20 cellular contexts compared by ENCODE assay signal in the genomic region with DNA sequence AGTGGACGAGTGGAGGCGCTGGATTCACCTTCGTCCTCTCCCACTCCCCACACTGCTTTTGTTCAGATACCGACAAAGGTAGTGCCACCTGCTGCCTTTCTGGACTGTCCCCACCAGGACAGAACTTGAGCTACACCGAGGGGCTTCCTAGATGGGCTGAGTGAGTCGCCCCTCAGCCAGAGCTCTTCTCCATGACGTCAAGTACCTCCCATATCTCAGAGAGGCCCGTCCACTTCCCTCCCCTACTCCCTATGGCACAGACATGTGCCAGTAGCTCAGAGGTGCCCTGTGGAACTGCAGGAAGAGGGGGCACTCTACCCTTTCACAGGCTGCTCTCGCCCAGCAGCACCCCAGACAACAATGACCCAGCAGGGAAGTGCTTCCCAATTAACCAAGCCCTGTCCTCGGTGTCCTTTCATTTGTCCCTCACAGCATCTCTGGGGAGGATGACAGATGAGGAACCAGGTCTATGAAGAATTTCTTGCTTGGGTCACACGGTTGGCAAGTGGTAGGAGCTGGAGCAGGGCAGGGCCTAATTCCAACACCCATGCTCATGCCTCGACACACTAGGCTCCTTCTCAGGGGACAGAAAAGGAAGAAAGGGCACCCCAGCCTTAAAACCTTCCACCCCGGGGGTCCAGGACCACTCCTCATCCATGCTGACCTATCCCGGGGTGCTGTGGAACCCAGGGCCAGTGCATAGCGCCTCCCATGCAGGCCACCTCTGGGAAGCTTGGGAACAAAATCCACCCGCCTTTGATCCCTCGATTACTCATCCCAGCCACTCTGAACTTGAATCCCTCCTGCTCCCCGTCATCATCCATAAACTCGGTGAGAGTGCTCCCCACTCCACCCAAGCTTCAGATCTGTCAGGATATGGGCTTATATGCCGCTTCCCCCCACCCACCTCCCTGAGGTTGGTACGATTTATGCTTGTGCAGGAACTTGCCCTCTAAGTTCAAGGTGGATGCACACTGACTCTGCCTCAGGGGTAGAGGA. TPM values are rescaled to one million over a fixed set of nuclear protein-coding genes. Genes with fewer than 3 reads are reported as not detected.
A peak's percentile ranks its signal among the peaks of the same experiment; 100 is the strongest.
DNase-seq lines count a peak whose midpoint lies in the region; ATAC-seq and TF ChIP-seq lines count a peak whose summit lies in the region.
"Had no signal": no experiment of that assay in that cellular context is flagged by ENCODE, and none has a peak within 500 bp of the region (broad histone marks: within the 10 kb centered on the region; RNA-seq: fewer than 3 reads in every experiment).

No MANE protein-coding gene starts in this region.

- H3K9me3 ChIP-seq in HCT116 (ENCODE audit: control insufficient read depth in 1 of 2, insufficient read depth in 1 of 2, low read depth in 1 of 2, low read length in 2 of 2) = no peaks in the 10 kb centered on the region
- no peaks in the 10 kb centered on the region for H3K9me3 ChIP-seq in ovary
- no peaks in the 10 kb centered on the region for H3K9me3 ChIP-seq in left ventricle myocardium inferior (replicated peaks)
- H3K9me3 ChIP-seq: lower lobe of right lung, SJSA1 had no signal

- 93 to 95% (median 94%) methylated on average over 21 of the region's 21 CpGs for whole genome bisulfite sequencing in ovary, 3 donors

- peaks cover 9% of the 10 kb centered on the region for H3K27me3 Mint-ChIP-seq in endothelial cell (ENCODE audit: unreplicated experiment)

- intact Hi-C loops in HCT116 (cut with micrococcal nuclease) = no loop called here
- intact Hi-C loops in posterior vena cava (cut with DNase I) = no loop called here
- intact Hi-C loops in ovary (cut with DNase I) = no loop called here
- intact Hi-C loops in left ventricle myocardium inferior (cut with micrococcal nuclease) = no loop called here

- no peaks in the 10 kb centered on the region for H3K9me2 ChIP-seq in HCT116 (ENCODE audit: insufficient read depth)

- H3K4me3 ChIP-seq in HCT116 (replicated peaks in 1 of 2; ENCODE audit: low read depth in 1 of 2, low read length in 2 of 2) (no peak overlapping the region), ovary (no peak overlapping the region), left ventricle myocardium inferior (no peak overlapping the region)
- H3K4me3 ChIP-seq: cardiac muscle cell, lower lobe of right lung, SJSA1 had no signal

- TF ChIP-seq EP300 in ovary (IDR thresholded peaks at IDR 0.05) = no peak

- H3K4me2 ChIP-seq in HCT116 (ENCODE audit: low read length) = peak overlapping the region; percentile 57

- no peaks in the 10 kb centered on the region for H3K79me2 ChIP-seq in HCT116 (ENCODE audit: insufficient read depth, low read length)

- peak; percentile 41 for DNase-seq in D341Med (ENCODE audit: low spot score)
- no peak for DNase-seq in HCT116 (ENCODE audit: low read depth, low spot score)
- no peak for DNase-seq in endothelial cell (ENCODE audit: low spot score)
- peak; percentile 47 for DNase-seq in posterior vena cava (ENCODE audit: low spot score)
- DNase-seq in GOT3 (lab: John Stamatoyannopoulos, UW) = no peak
- DNase-seq in ovary = no peak
- no peak for DNase-seq in left ventricle myocardium inferior
- DNase-seq: activated naive CD4-positive, alpha-beta T cell treated with anti-CD3 and anti-CD28 coated beads, Interleukin-2, amount 50 U/mL, for 16 hours; C1 segment of cervical spinal cord; Calu3; Karpas-422; lower lobe of right lung; NCI-H510A; stimulated activated CD4-positive, alpha-beta T cell treated with anti-CD3 and anti-CD28 coated beads, Interleukin-12 subunit alpha, Interleukin-12 subunit beta, amount 100 ng/mL, for 4 hours; stimulated activated CD4-positive, alpha-beta T cell treated with anti-CD3 and anti-CD28 coated beads, Interleukin-4, amount 100 ng/mL, for 24 hours; stimulated activated naive CD4-positive, alpha-beta T cell treated with Interleukin-2 at 50 U/mL for 16 hours; T-helper 17 cell had no signal

- RAD21 ChIA-PET in HCT116 (lab: Charles Lee; ENCODE audit: low non-redundant PET in 1 of 2, low total read pairs in 2 of 2, uncharacterized antibody in 2 of 2, unreplicated experiment in 2 of 2) = no interaction called here

- no peak overlapping the region for H3K9ac ChIP-seq in HCT116 (ENCODE audit: low read length)

- POLR2A ChIA-PET in HCT116 (lab: Charles Lee) = no interaction called here

- H3K4me3 Mint-ChIP-seq in endothelial cell (ENCODE audit: unreplicated experiment) = no peak overlapping the region
- H3K4me3 Mint-ChIP-seq: T-helper 17 cell had no signal

- H3K27me3 ChIP-seq in HCT116 (ENCODE audit: insufficient read depth, low read length) (no peaks in the 10 kb centered on the region), ovary (no peaks in the 10 kb centered on the region), left ventricle myocardium inferior (ENCODE audit: low read depth) (peaks cover 9% of the 10 kb centered on the region)
- H3K27me3 ChIP-seq: cardiac muscle cell, SJSA1 had no signal

- no peak for ATAC-seq in HCT116
- no peak for ATAC-seq in HG03135 (IDR thresholded peaks at IDR 0.05; ENCODE audit: unreplicated experiment)
- ATAC-seq: lower lobe of right lung, T-helper 17 cell had no signal

- peak overlapping the region; percentile 24 for H3K27ac Mint-ChIP-seq in endothelial cell (ENCODE audit: unreplicated experiment)
- H3K27ac Mint-ChIP-seq: T-helper 17 cell had no signal

- H3K36me3 Mint-ChIP-seq in endothelial cell (ENCODE audit: low read depth, unreplicated experiment) = peaks cover 24% of the 10 kb centered on the region

- H2AFZ ChIP-seq in HCT116 (ENCODE audit: low read depth, low read length, poor library complexity, severe bottlenecking) = no peak overlapping the region

- H4K20me1 ChIP-seq in HCT116 (ENCODE audit: insufficient read depth) = no peaks in the 10 kb centered on the region

- no peaks in the 10 kb centered on the region for H3K36me3 ChIP-seq in HCT116 (ENCODE audit: control insufficient read depth in 1 of 2, insufficient read depth in 2 of 2, low read length in 2 of 2)
- no peaks in the 10 kb centered on the region for H3K36me3 ChIP-seq in ovary
- H3K36me3 ChIP-seq in left ventricle myocardium inferior = no peaks in the 10 kb centered on the region
- H3K36me3 ChIP-seq: cardiac muscle cell, lower lobe of right lung had no signal

- no peaks in the 10 kb centered on the region for H3K9me3 Mint-ChIP-seq in endothelial cell (ENCODE audit: unreplicated experiment)

- TF ChIP-seq CTCF in HCT116 (IDR thresholded peaks at IDR 0.05 in 2 of 3, conservative IDR thresholded peaks at IDR 0.05 in 1 of 3; ENCODE audit: borderline replicate concordance in 1 of 3, insufficient read depth in 1 of 3, low read depth in 2 of 3, low read length in 2 of 3) = peak in 1 of 3 experiments; percentile 5; a peak in 1 of 6 replicates
- no peak for TF ChIP-seq CTCF in endothelial cell (IDR thresholded peaks at IDR 0.05; ENCODE audit: unreplicated experiment)
- TF ChIP-seq CTCF in ovary (IDR thresholded peaks at IDR 0.05) = no peak
- no peak for TF ChIP-seq CTCF in left ventricle myocardium inferior (IDR thresholded peaks at IDR 0.05; ENCODE audit: borderline replicate concordance)

- CTCF ChIA-PET in HCT116 (lab: Charles Lee) = interaction anchor here (0.8 to 2.0 kb wide), 2 partner anchors 14 to 69 kb away, joined by 3 to 4 read pairs; no protein-coding TSS in a partner anchor

- no TSS peak for BruUV-seq in HCT116 (replicated peaks; lab: Mats Ljungman, UMichigan)

- no peak overlapping the region for H3K27ac ChIP-seq in HCT116 (ENCODE audit: low read depth, low read length)
- H3K27ac ChIP-seq in ovary = no peak overlapping the region
- H3K27ac ChIP-seq in left ventricle myocardium inferior (replicated peaks) = no peak overlapping the region
- H3K27ac ChIP-seq: cardiac muscle cell, lower lobe of right lung, SJSA1 had no signal

- no peak for TF ChIP-seq RAD21 in HCT116 (IDR thresholded peaks at IDR 0.05; ENCODE audit: low read depth)

- peaks cover 26% of the 10 kb centered on the region for H3K4me1 Mint-ChIP-seq in endothelial cell (ENCODE audit: unreplicated experiment)

- H3K4me1 ChIP-seq in HCT116 (ENCODE audit: control insufficient read depth in 1 of 2, insufficient read depth in 2 of 2, low read length in 2 of 2) (peaks cover 39 to 79% of the 10 kb centered on the region in 2 experiments), ovary (ENCODE audit: insufficient read depth) (peaks cover 8% of the 10 kb centered on the region), left ventricle myocardium inferior (peaks cover 32% of the 10 kb centered on the region)

- TF ChIP-seq POLR2A in HCT116 (IDR thresholded peaks at IDR 0.05; ENCODE audit: borderline replicate concordance, extremely low read depth, insufficient read depth, insufficient read length) = no peak
- TF ChIP-seq POLR2A in ovary (IDR thresholded peaks at IDR 0.05) = no peak

TF ChIP-seq in HCT116, 20 proteins besides CTCF, POLR2A, EP300 and RAD21 (continues in another document):
- TF ChIP-seq EZH2 (IDR thresholded peaks at IDR 0.05) = no peak
- no peak for TF ChIP-seq REST (IDR thresholded peaks at IDR 0.05; ENCODE audit: low read depth)
- TF ChIP-seq YY1 (IDR thresholded peaks at IDR 0.05; ENCODE audit: extremely low read depth, insufficient replicate concordance, low read depth, low read length) = no peak

RNA-seq across cellular contexts. Expression of gene WNT3, which starts 51.7 kb away (rescaled TPM):
- 5.5 TPM for total RNA-seq in HCT116 (2021; ENCODE audit: unreplicated experiment)
- polyA plus RNA-seq in HCT116 (2012) = 3.4 TPM in 2 replicates
- total RNA-seq in endothelial cell (ENCODE audit: unreplicated experiment) = 14.4 TPM
- under 1 TPM; 0.32 to 0.81 TPM for total RNA-seq in posterior vena cava
- under 1 TPM in 6 of 7 donors, not detected in 1; 0.23 to 0.87 (median 0.54) TPM for total RNA-seq in ovary
- polyA plus RNA-seq in ovary = 1 to 10 TPM in 1 of 2 donors, under 1 TPM in 1; 0.52 to 1.7 TPM
- 0.96 TPM for total RNA-seq in left ventricle myocardium inferior
- total RNA-seq: T-helper 17 cell had no signal

Comparison
In these comparisons a context has a peak if more than half of its experiments do, and no peak if none do; other contexts are left out.
1. DNase-seq: peak in D341Med (single experiment) and posterior vena cava (single experiment); none in HCT116 (single experiment), endothelial cell (single experiment), GOT3 (single experiment), ovary (0 of 5) and left ventricle myocardium inferior (single experiment).